In the genomic region with DNA sequence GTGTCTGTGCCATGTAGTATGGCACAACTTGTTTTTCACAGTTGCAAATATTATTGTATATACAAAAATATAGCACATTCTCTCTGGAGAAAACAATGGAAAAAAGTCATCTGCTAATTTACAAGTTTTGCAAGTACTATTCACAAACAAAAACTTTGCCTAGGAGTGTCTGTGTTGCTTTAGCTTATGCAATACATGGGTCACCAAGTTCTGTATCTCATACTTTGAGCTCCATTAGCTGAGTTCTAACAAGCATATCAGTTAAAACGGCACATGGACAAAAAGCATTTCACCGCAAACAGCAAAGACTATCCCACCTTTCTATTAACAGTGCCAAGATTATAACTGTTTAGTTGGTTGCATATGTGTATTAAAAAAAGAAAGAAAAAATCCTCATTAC, we compare ENCODE assay signal across 13 cellular contexts. TPM values are rescaled to one million over a fixed set of nuclear protein-coding genes. Genes with fewer than 3 reads are reported as not detected.
DNase-seq lines count a peak whose midpoint lies in the region; ATAC-seq and TF ChIP-seq lines count a peak whose summit lies in the region.
"Had no signal": no experiment of that assay in that cellular context is flagged by ENCODE, and none has a peak within 500 bp of the region (broad histone marks: within the 10 kb centered on the region; RNA-seq: fewer than 3 reads in every experiment).

No MANE protein-coding gene starts in this region.

- DNase-seq in heart right ventricle (no peak), left cardiac atrium (no peak), endodermal cell (no peak), myocyte (ENCODE audit: low read depth) (peak; percentile 14), aorta (no peak), NCI-H187 treated with DMSO at 0.1 percent for 48 hours (lab: John Stamatoyannopoulos, UW) (no peak), ureter (ENCODE audit: low spot score) (no peak)
- DNase-seq in activated T-helper 1 cell treated with anti-CD3 and anti-CD28 coated beads, Interleukin-12 subunit alpha, Interleukin-12 subunit beta, Interleukin-2, Interleukin-4 antibody, amounts not matched to agents 30 ng/mL and 10 ng/mL and 1 ng/mL, durations not matched to agents 14 hours and 24 hours and 36 hours (ENCODE audit: low spot score) = no peak
- DNase-seq: ACHN; activated CD4-positive, alpha-beta T cell treated with anti-CD3 and anti-CD28 coated beads for 36 hours; RPMI8226 had no signal

- no peak overlapping the region for H3K4me3 Mint-ChIP-seq in endodermal cell
- H3K4me3 Mint-ChIP-seq in activated T-helper 1 cell treated with anti-CD3 and anti-CD28 coated beads, Interleukin-12 subunit alpha, Interleukin-12 subunit beta, Interleukin-2, Interleukin-4 antibody, amounts not matched to agents 30 ng/mL and 10 ng/mL and 1 ng/mL, durations not matched to agents 14 hours and 24 hours and 36 hours = no peak overlapping the region
- H3K4me3 Mint-ChIP-seq: activated CD4-positive, alpha-beta T cell treated with anti-CD3 and anti-CD28 coated beads for 36 hours; activated naive CD8-positive, alpha-beta T cell had no signal

- ATAC-seq in heart right ventricle (no peak), left cardiac atrium (no peak), aorta (ENCODE audit: low FRiP score) (no peak)
- ATAC-seq: activated CD4-positive, alpha-beta T cell treated with anti-CD3 and anti-CD28 coated beads for 36 hours had no signal

- TF ChIP-seq CTCF in heart right ventricle (IDR thresholded peaks at IDR 0.05) (no peak), endodermal cell (conservative IDR thresholded peaks at IDR 0.05) (no peak)

- 30 to 42% methylated on average over 2 of the region's 2 CpGs for WGBS in heart right ventricle, 2 donors
- 75% methylated on average over 2 of the region's 2 CpGs; no CpG with 5 or more reads in 1 of the 2 experiments for WGBS in endodermal cell (ENCODE audit: insufficient coverage in 1 of 2, insufficient read length in 1 of 2), 2 experiments
- 8 to 14% methylated on average over 2 of the region's 2 CpGs for WGBS in aorta, 2 donors

- intact Hi-C loops in heart right ventricle (cut with DNase I) = loop anchor here in 7 of 10 donors (2.0 to 10.0 kb wide), 11 partner anchors 99 to 674 kb away; no protein-coding TSS in a partner anchor
- intact Hi-C loops in left cardiac atrium (cut with DNase I) = loop anchor here (10.0 kb wide), 4 partner anchors 202 to 562 kb away; no protein-coding TSS in a partner anchor
- intact Hi-C loops in aorta (cut with DNase I) = loop anchor here (5.0 to 10.0 kb wide), 3 partner anchors 204 to 402 kb away; no protein-coding TSS in a partner anchor
- intact Hi-C loops in activated T-helper 1 cell treated with anti-CD3 and anti-CD28 coated beads, Interleukin-12 subunit alpha, Interleukin-12 subunit beta, Interleukin-2, Interleukin-4 antibody, amounts not matched to agents 30 ng/mL and 10 ng/mL and 1 ng/mL, durations not matched to agents 14 hours and 24 hours and 36 hours (cut with micrococcal nuclease) = loop anchor here (10.0 kb wide), 1 partner anchor 932 kb away; a partner anchor contains a TSS

- peak overlapping the region in 9 of 10 donors; percentile 76 to 96 (median 86) for H3K4me3 ChIP-seq in heart right ventricle
- H3K4me3 ChIP-seq in endodermal cell (ENCODE audit: low read length) = peak overlapping the region; percentile 99
- peak overlapping the region; percentile 16 to 17 for H3K4me3 ChIP-seq in aorta (ENCODE audit: low read length in 2 of 2)

- H3K9ac ChIP-seq in endodermal cell (ENCODE audit: extremely low read depth, low read length, poor library complexity, severe bottlenecking) = peak overlapping the region; percentile 100

- H3K27me3 Mint-ChIP-seq in endodermal cell (ENCODE audit: insufficient read depth) = no peaks in the 10 kb centered on the region
- H3K27me3 Mint-ChIP-seq in activated T-helper 1 cell treated with anti-CD3 and anti-CD28 coated beads, Interleukin-12 subunit alpha, Interleukin-12 subunit beta, Interleukin-2, Interleukin-4 antibody, amounts not matched to agents 30 ng/mL and 10 ng/mL and 1 ng/mL, durations not matched to agents 14 hours and 24 hours and 36 hours (ENCODE audit: insufficient read depth) = peaks cover 25% of the 10 kb centered on the region

- peaks cover 0 to 44% (median 36%) of the 10 kb centered on the region in 9 donors for H3K4me1 ChIP-seq in heart right ventricle
- H3K4me1 ChIP-seq in endodermal cell (ENCODE audit: control insufficient read depth, insufficient read depth, low read length) = no peaks in the 10 kb centered on the region
- no peaks in the 10 kb centered on the region for H3K4me1 ChIP-seq in aorta (ENCODE audit: control insufficient read depth in 1 of 2, insufficient read depth in 2 of 2, low read length in 2 of 2)

- peaks cover 0 to 61% (median 7%) of the 10 kb centered on the region in 9 donors for H3K36me3 ChIP-seq in heart right ventricle
- H3K36me3 ChIP-seq in endodermal cell (ENCODE audit: control insufficient read depth, insufficient read depth, low read length) = peaks cover 73% of the 10 kb centered on the region
- no peaks in the 10 kb centered on the region for H3K36me3 ChIP-seq in aorta (ENCODE audit: control insufficient read depth in 1 of 2, insufficient read depth in 2 of 2, low read length in 1 of 2)

- no peaks in the 10 kb centered on the region for H3K9me3 Mint-ChIP-seq in endodermal cell
- no peaks in the 10 kb centered on the region for H3K9me3 Mint-ChIP-seq in activated T-helper 1 cell treated with anti-CD3 and anti-CD28 coated beads, Interleukin-12 subunit alpha, Interleukin-12 subunit beta, Interleukin-2, Interleukin-4 antibody, amounts not matched to agents 30 ng/mL and 10 ng/mL and 1 ng/mL, durations not matched to agents 14 hours and 24 hours and 36 hours

- peaks cover 40% of the 10 kb centered on the region for H3K36me3 Mint-ChIP-seq in endodermal cell (ENCODE audit: low read depth)
- H3K36me3 Mint-ChIP-seq in activated T-helper 1 cell treated with anti-CD3 and anti-CD28 coated beads, Interleukin-12 subunit alpha, Interleukin-12 subunit beta, Interleukin-2, Interleukin-4 antibody, amounts not matched to agents 30 ng/mL and 10 ng/mL and 1 ng/mL, durations not matched to agents 14 hours and 24 hours and 36 hours (ENCODE audit: low read depth) = no peaks in the 10 kb centered on the region
- H3K36me3 Mint-ChIP-seq: activated naive CD8-positive, alpha-beta T cell had no signal

- H3K4me1 Mint-ChIP-seq in endodermal cell = peaks cover 24% of the 10 kb centered on the region
- no peaks in the 10 kb centered on the region for H3K4me1 Mint-ChIP-seq in activated T-helper 1 cell treated with anti-CD3 and anti-CD28 coated beads, Interleukin-12 subunit alpha, Interleukin-12 subunit beta, Interleukin-2, Interleukin-4 antibody, amounts not matched to agents 30 ng/mL and 10 ng/mL and 1 ng/mL, durations not matched to agents 14 hours and 24 hours and 36 hours (ENCODE audit: low read depth)

- H3K27ac Mint-ChIP-seq in endodermal cell = peak overlapping the region; percentile 55
- H3K27ac Mint-ChIP-seq in activated T-helper 1 cell treated with anti-CD3 and anti-CD28 coated beads, Interleukin-12 subunit alpha, Interleukin-12 subunit beta, Interleukin-2, Interleukin-4 antibody, amounts not matched to agents 30 ng/mL and 10 ng/mL and 1 ng/mL, durations not matched to agents 14 hours and 24 hours and 36 hours = no peak overlapping the region
- H3K27ac Mint-ChIP-seq: activated CD4-positive, alpha-beta T cell treated with anti-CD3 and anti-CD28 coated beads for 36 hours; activated naive CD8-positive, alpha-beta T cell had no signal

- no peaks in the 10 kb centered on the region for H3K27me3 ChIP-seq in heart right ventricle
- H3K27me3 ChIP-seq in endodermal cell (ENCODE audit: control insufficient read depth, insufficient read depth, low read length, poor library complexity, severe bottlenecking) = no peaks in the 10 kb centered on the region
- H3K27me3 ChIP-seq in aorta (ENCODE audit: control insufficient read depth in 1 of 2, insufficient read depth in 2 of 2, low read length in 1 of 2) = no peaks in the 10 kb centered on the region
- H3K27me3 ChIP-seq: neutrophil had no signal

- no peaks in the 10 kb centered on the region for H3K9me3 ChIP-seq in heart right ventricle
- peaks cover 6% of the 10 kb centered on the region for H3K9me3 ChIP-seq in endodermal cell (ENCODE audit: control insufficient read depth, low read length)
- no peaks in the 10 kb centered on the region for H3K9me3 ChIP-seq in aorta (ENCODE audit: control insufficient read depth, low read length)
- H3K9me3 ChIP-seq: neutrophil had no signal

- H3K27ac ChIP-seq in heart right ventricle (peak overlapping the region in 6 of 10 donors; percentile 28 to 99 (median 98)), endodermal cell (ENCODE audit: low read depth, low read length) (no peak overlapping the region), aorta (ENCODE audit: low read depth in 1 of 2, low read length in 2 of 2) (no peak overlapping the region)
- H3K27ac ChIP-seq: neutrophil had no signal

RNA-seq across cellular contexts. Expression of a gene that starts 4.6 kb away (rescaled TPM):
- 10 to 100 TPM; 24.3 to 40.9 (median 34.5) TPM for total RNA-seq in heart right ventricle
- polyA plus RNA-seq in heart right ventricle = 10 to 100 TPM; 26.5 to 31.1 TPM
- total RNA-seq in left cardiac atrium = 10 to 100 TPM; 41.4 to 42.7 TPM
- total RNA-seq in endodermal cell = 10 to 100 TPM; 87.7 to 96.9 TPM
- polyA plus RNA-seq in endodermal cell (2013, experiment 1 of 2) = 92.3 TPM
- 111 TPM for polyA plus RNA-seq in endodermal cell (2013, experiment 2 of 2)
- 27.2 and 49.8 TPM in 2 replicates for total RNA-seq in myocyte
- 38.6 TPM for polyA plus RNA-seq in myocyte (2012)
- 10 to 100 TPM; 45.2 to 48.9 TPM for total RNA-seq in aorta
- polyA plus RNA-seq in aorta = 10 to 100 TPM; 20.0 to 39.2 TPM
- total RNA-seq in activated T-helper 1 cell treated with anti-CD3 and anti-CD28 coated beads, Interleukin-12 subunit alpha, Interleukin-12 subunit beta, Interleukin-2, Interleukin-4 antibody, amounts not matched to agents 30 ng/mL and 10 ng/mL and 1 ng/mL, durations not matched to agents 14 hours and 24 hours and 36 hours = 0.08 and 0.10 TPM in 2 replicates
- 19.7 TPM for total RNA-seq in ureter

Comparison
In these comparisons a context has a peak if more than half of its experiments do, and no peak if none do; other contexts are left out.
1. H3K27ac ChIP-seq: peak in heart right ventricle (6 of 10); none in endodermal cell (single experiment) and aorta (0 of 2).
2. H3K4me3 ChIP-seq: peak in every context shown above with its lines; median percentile 99 in endodermal cell; 86 in heart right ventricle; 16 in aorta.
3. RNA of a gene that starts 4.6 kb away (total RNA-seq): 87.7 to 96.9 TPM in endodermal cell, 27.2 to 49.8 TPM in myocyte, 45.2 to 48.9 TPM in aorta, 41.4 to 42.7 TPM in left cardiac atrium, 24.3 to 40.9 TPM in heart right ventricle and 19.7 TPM in ureter (single experiment); 0.08 to 0.10 TPM in activated T-helper 1 cell treated with anti-CD3 and anti-CD28 coated beads, Interleukin-12 subunit alpha, Interleukin-12 subunit beta, Interleukin-2, Interleukin-4 antibody, amounts not matched to agents 30 ng/mL and 10 ng/mL and 1 ng/mL, durations not matched to agents 14 hours and 24 hours and 36 hours; every median in the first group is over 10 times any median in the second.